1 cellular context compared by ENCODE assay signal in the genomic region with DNA sequence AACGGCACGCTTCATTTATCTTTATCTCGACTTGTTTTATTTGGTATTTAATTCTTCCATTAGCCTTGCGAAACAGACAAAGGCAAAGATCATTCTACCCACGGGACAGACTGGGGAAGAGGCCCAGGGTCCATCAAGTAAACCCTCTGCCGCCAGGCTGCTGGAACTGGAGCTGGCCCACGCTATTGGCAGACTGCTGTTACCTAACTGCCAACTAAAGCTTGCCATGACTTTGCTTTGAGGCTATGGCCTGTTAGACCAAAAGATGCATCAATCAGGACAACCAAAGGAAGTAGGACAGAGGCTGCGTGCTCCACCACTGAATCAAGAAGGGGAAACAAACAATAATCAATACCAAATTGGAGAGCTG.
TF ChIP-seq lines count a peak whose summit lies in the region.

No MANE protein-coding gene starts in this region.

TF ChIP-seq in IMR-90, 13 proteins besides CTCF, POLR2A, EP300 and RAD21 (continued from another document):
- no peak for TF ChIP-seq USF2 (IDR thresholded peaks at IDR 0.05; ENCODE audit: low read depth, low read length)
- no peak for TF ChIP-seq RCOR1 (IDR thresholded peaks at IDR 0.05; ENCODE audit: insufficient replicate concordance, low read length)
- no peak for TF ChIP-seq CEBPB (IDR thresholded peaks at IDR 0.05; ENCODE audit: low read depth, low read length)
- no peak for TF ChIP-seq ELK1 (IDR thresholded peaks at IDR 0.05; ENCODE audit: borderline replicate concordance, low read depth, low read length)
- no peak for TF ChIP-seq RFX5 (IDR thresholded peaks at IDR 0.05; ENCODE audit: low read depth, low read length)
- TF ChIP-seq FOS (IDR thresholded peaks at IDR 0.05; ENCODE audit: low read depth, low read length) = no peak
